Comparison of ENCODE assay signal across 8 cellular contexts in the genomic region with DNA sequence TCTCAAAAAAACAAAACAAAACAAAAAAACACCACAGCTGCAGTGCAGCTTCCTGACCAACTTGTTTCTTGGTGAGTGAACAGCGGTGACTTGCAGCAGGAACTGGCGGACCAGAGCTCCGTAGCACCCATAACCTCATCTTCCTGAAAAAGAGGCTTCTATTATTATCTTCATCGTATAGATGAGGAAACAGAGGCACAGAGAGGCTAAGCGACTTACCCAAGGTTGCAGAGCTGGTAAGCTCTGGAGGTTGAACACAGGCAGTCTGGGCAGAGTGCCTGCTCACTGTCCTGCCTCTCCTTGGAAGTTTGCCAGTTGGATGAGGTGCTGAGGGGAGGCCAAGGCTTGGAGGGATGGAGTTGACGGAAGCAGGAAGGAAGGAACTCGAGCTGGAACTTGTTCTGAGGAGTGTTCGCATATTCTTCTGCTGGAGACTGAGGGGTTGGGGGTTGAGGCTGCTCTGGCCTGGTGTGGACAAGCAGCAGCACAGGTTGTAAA. TPM values are rescaled to one million over a fixed set of nuclear protein-coding genes. Genes with fewer than 3 reads are reported as not detected.
A peak's percentile ranks its signal among the peaks of the same experiment; 100 is the strongest.
DNase-seq lines count a peak whose midpoint lies in the region; ATAC-seq and TF ChIP-seq lines count a peak whose summit lies in the region.

No MANE protein-coding gene starts in this region.

- no TSS peak for BruUV-seq in Panc1 (replicated peaks; lab: Mats Ljungman, UMichigan)
- BruUV-seq in Calu3 (replicated peaks; lab: Mats Ljungman, UMichigan), result no TSS peak

- H3K27ac ChIP-seq in Panc1 (ENCODE audit: low read length), result peak overlapping the region; percentile 90

- POLR2A ChIA-PET in Panc1 (lab: Charles Lee), result interaction anchor here (0.6 kb wide), 1 partner anchor 417 kb away, joined by 4 read pairs; no protein-coding TSS in a partner anchor

- peaks cover 10% of the 10 kb centered on the region for H3K4me1 Mint-ChIP-seq in Calu3 (ENCODE audit: low read depth, unreplicated experiment)

- H3K9me3 Mint-ChIP-seq in Calu3 (ENCODE audit: low read depth, unreplicated experiment), result no peaks in the 10 kb centered on the region

- H3K36me3 Mint-ChIP-seq in Calu3 (ENCODE audit: insufficient read depth, unreplicated experiment), result no peaks in the 10 kb centered on the region

- intact Hi-C loops in Panc1 (cut with micrococcal nuclease; ENCODE audit: unreplicated experiment) (no loop called here), Calu3 (cut with micrococcal nuclease; ENCODE audit: unreplicated experiment) (no loop called here)

- TF ChIP-seq CTCF in Panc1 (IDR thresholded peaks at IDR 0.05), result no peak
- no peak for TF ChIP-seq CTCF in fibroblast of mammary gland (conservative IDR thresholded peaks at IDR 0.05; ENCODE audit: control insufficient read depth, insufficient read depth, low read depth, low read length)
- no peak for TF ChIP-seq CTCF in Calu3 (IDR thresholded peaks at IDR 0.05; ENCODE audit: unreplicated experiment)

- H3K4me3 ChIP-seq in Panc1 (ENCODE audit: low read depth in 2 of 2, low read length in 2 of 2) (no peak overlapping the region), fibroblast of mammary gland (ENCODE audit: control insufficient read depth, low read depth, low read length) (no peak overlapping the region)

- peaks cover 45% of the 10 kb centered on the region for H3K27me3 Mint-ChIP-seq in Calu3 (ENCODE audit: unreplicated experiment)

- ATAC-seq in GM21825 (IDR thresholded peaks at IDR 0.05; ENCODE audit: unreplicated experiment), result peak; percentile 40
- ATAC-seq in Panc1, result no peak

- peaks cover 41% of the 10 kb centered on the region for H3K4me1 ChIP-seq in Panc1 (ENCODE audit: control insufficient read depth, insufficient read depth, low read length)

- H3K4me3 Mint-ChIP-seq in Calu3 (ENCODE audit: low read depth, unreplicated experiment), result no peak overlapping the region

- no peaks in the 10 kb centered on the region for H3K27me3 ChIP-seq in Panc1 (ENCODE audit: control insufficient read depth, insufficient read depth, low read length)

- CTCF ChIA-PET in Panc1 (lab: Charles Lee), result interaction anchor here (0.6 to 0.8 kb wide), 2 partner anchors 18 to 464 kb away, joined by 4 read pairs; no protein-coding TSS in a partner anchor
- CTCF ChIA-PET in Calu3 (lab: Charles Lee), result interaction anchor here (0.8 to 1.8 kb wide), 2 partner anchors 9 to 19 kb away, joined by 3 to 8 read pairs; no protein-coding TSS in a partner anchor

- DNase-seq in ACHN (peak; percentile 85), Panc1 (ENCODE audit: low read depth, low spot score) (no peak), fibroblast of mammary gland (ENCODE audit: low read depth) (peak; percentile 65), NCI-H2081 treated with DMSO at 0.1 percent for 48 hours (lab: John Stamatoyannopoulos, UW) (no peak), Calu3 (no peak), GOT3 (lab: John Stamatoyannopoulos, UW) (no peak), SHP77 (lab: John Stamatoyannopoulos, UW) (no peak)

- no peak overlapping the region for H3K27ac Mint-ChIP-seq in Calu3 (ENCODE audit: unreplicated experiment)

- in situ Hi-C loops in ACHN (cut with HindIII; ENCODE audit: low pct_ligation_motif_present, low pct_unique_long_range_greater_than_20kb, low sequenced_read_pairs), result no loop called here
- in situ Hi-C loops in Panc1 (cut with HindIII; ENCODE audit: low pct_unique_long_range_greater_than_20kb, low sequenced_read_pairs), result no loop called here

- H3K36me3 ChIP-seq in Panc1 (ENCODE audit: control insufficient read depth, insufficient read depth, low read length), result no peaks in the 10 kb centered on the region

- no peaks in the 10 kb centered on the region for H3K9me3 ChIP-seq in Panc1 (ENCODE audit: control insufficient read depth, insufficient read depth, low read depth, low read length)

RNA-seq across cellular contexts. Expression of gene CCDC167, which starts 47.9 kb away (rescaled TPM):
- total RNA-seq in Panc1 (2021; ENCODE audit: unreplicated experiment) (57.6 TPM), Calu3 (2022) (30.1 and 40.2 TPM in 2 replicates)
- polyA plus RNA-seq in Panc1 (2012; ENCODE audit: insufficient read length), result 48.1 TPM

Comparison
In these comparisons a context has a peak if more than half of its experiments do, and no peak if none do; other contexts are left out.
1. DNase-seq: peak in ACHN (single experiment) and fibroblast of mammary gland (single experiment); none in Panc1 (single experiment), NCI-H2081 treated with DMSO at 0.1 percent for 48 hours (single experiment), Calu3 (single experiment), GOT3 (single experiment) and SHP77 (0 of 2).